ENCODE assay signal across 20 cellular contexts in genomic region chr21:33116669-33117267, GRCh38. TPM values are rescaled to one million over a fixed set of nuclear protein-coding genes. Genes with fewer than 3 reads are reported as not detected.
A peak's percentile ranks its signal among the peaks of the same experiment; 100 is the strongest.
DNase-seq lines count a peak whose midpoint lies in the region; ATAC-seq and TF ChIP-seq lines count a peak whose summit lies in the region.
"Had no signal": no experiment of that assay in that cellular context is flagged by ENCODE, and none has a peak within 500 bp of the region (broad histone marks: within the 10 kb centered on the region; RNA-seq: fewer than 3 reads in every experiment).

No MANE protein-coding gene starts in this region.

- POLR2A ChIA-PET in activated CD8-positive, alpha-beta T cell treated with anti-CD3 and anti-CD28 coated beads, Interleukin-2, amount 10 ng/mL, durations not matched to agents 7 days and 5 days (lab: Charles Lee): no interaction called here

- H4K20me1 ChIP-seq in GM23338 (replicated peaks; ENCODE audit: insufficient read depth): no peaks in the 10 kb centered on the region

- TF ChIP-seq CTCF in GM23338 (conservative IDR thresholded peaks at IDR 0.05; ENCODE audit: low read depth in 2 of 2) (no peak), neural crest cell (conservative IDR thresholded peaks at IDR 0.05) (no peak), mucosa of descending colon (IDR thresholded peaks at IDR 0.05) (no peak)

- H3K27ac Mint-ChIP-seq in GM23338 (no peak overlapping the region), neural crest cell (ENCODE audit: unreplicated experiment) (peak overlapping the region; percentile 97)
- H3K27ac Mint-ChIP-seq in activated CD8-positive, alpha-beta T cell treated with anti-CD3 and anti-CD28 coated beads, Interleukin-2, amount 10 ng/mL, durations not matched to agents 7 days and 5 days: no peak overlapping the region
- H3K27ac Mint-ChIP-seq: stimulated activated effector memory CD8-positive, alpha-beta T cell treated with anti-CD3 and anti-CD28 coated beads, Interleukin-12 subunit alpha, Interleukin-12 subunit beta, amount 100 ng/mL, for 72 hours had no signal

- no peaks in the 10 kb centered on the region for H3K9me2 ChIP-seq in GM23338 (ENCODE audit: insufficient read depth)

- ATAC-seq in GM23338: peak; percentile 16; the same call in 2 of the 3 replicates
- peak; percentile 72 for ATAC-seq in activated CD8-positive, alpha-beta T cell treated with anti-CD3 and anti-CD28 coated beads, Interleukin-2, amount 10 ng/mL, durations not matched to agents 7 days and 5 days
- ATAC-seq in Right ventricle myocardium superior (ENCODE audit: poor library complexity): no peak
- no peak for ATAC-seq in mucosa of descending colon
- no peak for ATAC-seq in GM18498 (IDR thresholded peaks at IDR 0.05; ENCODE audit: unreplicated experiment)
- ATAC-seq: stimulated activated effector memory CD8-positive, alpha-beta T cell treated with anti-CD3 and anti-CD28 coated beads, Interleukin-12 subunit alpha, Interleukin-12 subunit beta, amount 100 ng/mL, for 72 hours had no signal

- H3K4me1 ChIP-seq in GM23338 (ENCODE audit: insufficient read depth) (peaks cover 47% of the 10 kb centered on the region), mucosa of descending colon (ENCODE audit: low read depth) (no peaks in the 10 kb centered on the region)

- CTCF ChIA-PET in activated CD8-positive, alpha-beta T cell treated with anti-CD3 and anti-CD28 coated beads, Interleukin-2, amount 10 ng/mL, durations not matched to agents 7 days and 5 days (lab: Charles Lee): no interaction called here

- H3F3A ChIP-seq in GM23338 (replicated peaks; ENCODE audit: low read depth): peaks cover 3% of the 10 kb centered on the region; the same call in 1 of the 2 replicates

- H3K4me3 ChIP-seq in GM23338 (no peak overlapping the region), mucosa of descending colon (no peak overlapping the region)

- no peaks in the 10 kb centered on the region for H3K36me3 ChIP-seq in GM23338 (ENCODE audit: insufficient read depth)
- H3K36me3 ChIP-seq in mucosa of descending colon (ENCODE audit: low read depth): no peaks in the 10 kb centered on the region
- H3K36me3 ChIP-seq: brain microvascular endothelial cell had no signal

- H3K79me2 ChIP-seq in GM23338 (replicated peaks; ENCODE audit: insufficient read depth): no peaks in the 10 kb centered on the region

- H2AFZ ChIP-seq in GM23338: no peak overlapping the region

- H3K36me3 Mint-ChIP-seq in GM23338 (ENCODE audit: low read depth): no peaks in the 10 kb centered on the region
- no peaks in the 10 kb centered on the region for H3K36me3 Mint-ChIP-seq in activated CD8-positive, alpha-beta T cell treated with anti-CD3 and anti-CD28 coated beads, Interleukin-2, amount 10 ng/mL, durations not matched to agents 7 days and 5 days (ENCODE audit: low read depth)
- H3K36me3 Mint-ChIP-seq in neural crest cell (ENCODE audit: low read depth): no peaks in the 10 kb centered on the region
- H3K36me3 Mint-ChIP-seq: stimulated activated effector memory CD8-positive, alpha-beta T cell treated with anti-CD3 and anti-CD28 coated beads, Interleukin-12 subunit alpha, Interleukin-12 subunit beta, amount 100 ng/mL, for 72 hours had no signal

- no peaks in the 10 kb centered on the region for H3K9me3 ChIP-seq in mucosa of descending colon

- DNase-seq in activated T-cell treated with anti-CD3 and anti-CD28 coated beads, Interleukin-2, amount 50 U/mL, for 1 hour: peak; percentile 35
- DNase-seq in activated T-cell treated with anti-CD3 and anti-CD28 coated beads for 4 hours (no peak), GM23338 (ENCODE audit: low spot score) (no peak), neural crest cell (ENCODE audit: low read depth, low spot score) (no peak), Right ventricle myocardium superior (no peak), mucosa of descending colon (no peak)
- DNase-seq in activated CD8-positive, alpha-beta T cell treated with anti-CD3 and anti-CD28 coated beads, Interleukin-2, amount 10 ng/mL, durations not matched to agents 7 days and 5 days: no peak
- DNase-seq: activated CD4-positive, CD25-positive, alpha-beta regulatory T cell treated with anti-CD3 and anti-CD28 coated beads, Interleukin-2, amount 50 U/mL, for 72 hours; brain microvascular endothelial cell; effector CD4-positive, alpha-beta T cell; NCI-H187 treated with DMSO at 0.1 percent for 48 hours; NCI-H748 treated with DMSO at 0.1 percent for 48 hours; small intestine had no signal

- no peak overlapping the region for H3K27ac ChIP-seq in GM23338 (ENCODE audit: low read depth)
- H3K27ac ChIP-seq: brain microvascular endothelial cell had no signal

- intact Hi-C loops in Right ventricle myocardium superior (cut with DNase I): no loop called here
- intact Hi-C loops in mucosa of descending colon (cut with DNase I, micrococcal nuclease): no loop called here

- no peak overlapping the region for H3K4me3 Mint-ChIP-seq in GM23338
- no peak overlapping the region for H3K4me3 Mint-ChIP-seq in activated CD8-positive, alpha-beta T cell treated with anti-CD3 and anti-CD28 coated beads, Interleukin-2, amount 10 ng/mL, durations not matched to agents 7 days and 5 days
- peak overlapping the region; percentile 42 for H3K4me3 Mint-ChIP-seq in neural crest cell
- H3K4me3 Mint-ChIP-seq: activated T-helper 1 cell treated with anti-CD3 and anti-CD28 coated beads, Interleukin-12 subunit alpha, Interleukin-12 subunit beta, Interleukin-2, Interleukin-4 antibody, amounts not matched to agents 30 ng/mL and 10 ng/mL and 1 ng/mL, durations not matched to agents 14 hours and 24 hours and 36 hours; stimulated activated effector memory CD8-positive, alpha-beta T cell treated with anti-CD3 and anti-CD28 coated beads, Interleukin-12 subunit alpha, Interleukin-12 subunit beta, amount 100 ng/mL, for 72 hours had no signal

- H3K9me3 Mint-ChIP-seq in GM23338: no peaks in the 10 kb centered on the region
- H3K9me3 Mint-ChIP-seq in activated CD8-positive, alpha-beta T cell treated with anti-CD3 and anti-CD28 coated beads, Interleukin-2, amount 10 ng/mL, durations not matched to agents 7 days and 5 days (ENCODE audit: insufficient read depth): no peaks in the 10 kb centered on the region
- H3K9me3 Mint-ChIP-seq in neural crest cell: no peaks in the 10 kb centered on the region
- H3K9me3 Mint-ChIP-seq: activated T-helper 1 cell treated with anti-CD3 and anti-CD28 coated beads, Interleukin-12 subunit alpha, Interleukin-12 subunit beta, Interleukin-2, Interleukin-4 antibody, amounts not matched to agents 30 ng/mL and 10 ng/mL and 1 ng/mL, durations not matched to agents 14 hours and 24 hours and 36 hours; stimulated activated effector memory CD8-positive, alpha-beta T cell treated with anti-CD3 and anti-CD28 coated beads, Interleukin-12 subunit alpha, Interleukin-12 subunit beta, amount 100 ng/mL, for 72 hours had no signal

- peak overlapping the region; percentile 51 for H3K4me2 ChIP-seq in GM23338

- peaks cover 9% of the 10 kb centered on the region for H3K27me3 Mint-ChIP-seq in GM23338 (ENCODE audit: insufficient read depth, low read depth, poor library complexity)
- peaks cover 19% of the 10 kb centered on the region for H3K27me3 Mint-ChIP-seq in activated CD8-positive, alpha-beta T cell treated with anti-CD3 and anti-CD28 coated beads, Interleukin-2, amount 10 ng/mL, durations not matched to agents 7 days and 5 days (ENCODE audit: low read depth)
- peaks cover 97% of the 10 kb centered on the region for H3K27me3 Mint-ChIP-seq in neural crest cell (ENCODE audit: low read depth)

- peaks cover 5% of the 10 kb centered on the region for H3K27me3 ChIP-seq in GM23338 (ENCODE audit: insufficient read depth)

- H3K4me1 Mint-ChIP-seq in GM23338: peaks cover 55% of the 10 kb centered on the region
- peaks cover 12% of the 10 kb centered on the region for H3K4me1 Mint-ChIP-seq in activated CD8-positive, alpha-beta T cell treated with anti-CD3 and anti-CD28 coated beads, Interleukin-2, amount 10 ng/mL, durations not matched to agents 7 days and 5 days (ENCODE audit: low read depth)
- H3K4me1 Mint-ChIP-seq in neural crest cell: peaks cover 62% of the 10 kb centered on the region

TF ChIP-seq in GM23338, 12 proteins besides CTCF, POLR2A, EP300 and RAD21 (continues in another document):
- TF ChIP-seq EZH2 (IDR thresholded peaks at IDR 0.05; ENCODE audit: low read depth, unreplicated experiment) (no peak), STAT1 (IDR thresholded peaks at IDR 0.05; ENCODE audit: unreplicated experiment) (no peak), POLR2AphosphoS5 (IDR thresholded peaks at IDR 0.05; ENCODE audit: low read depth) (no peak)

RNA-seq across cellular contexts. Expression of gene OLIG1, which starts 46.8 kb away (rescaled TPM):
- total RNA-seq in GM23338 (2014; rRNA removed; shearing (Covaris generic)): 0.14 and 0.19 TPM in 2 replicates
- 0.81 and 2.0 TPM in 2 replicates for polyA plus RNA-seq in GM23338 (2016; fragmentation: Nextera tagmentation; extraction: Ambion mirVana)
- total RNA-seq in activated CD8-positive, alpha-beta T cell treated with anti-CD3 and anti-CD28 coated beads, Interleukin-2, amount 10 ng/mL, durations not matched to agents 7 days and 5 days: not detected
- total RNA-seq in neural crest cell (5.4 and 8.4 TPM in 2 replicates), Right ventricle myocardium superior (0.59 TPM), mucosa of descending colon (not detected)
- total RNA-seq: activated T-helper 1 cell treated with anti-CD3 and anti-CD28 coated beads, Interleukin-12 subunit alpha, Interleukin-12 subunit beta, Interleukin-2, Interleukin-4 antibody, amounts not matched to agents 30 ng/mL and 10 ng/mL and 1 ng/mL, durations not matched to agents 14 hours and 24 hours and 36 hours; M059J; T-helper 1 cell treated with Interleukin-12 subunit alpha and Interleukin-12 subunit beta and Interleukin-4 antibody, amounts not matched to agents 30 ng/mL and 1 ng/mL, for 36 hours; urinary bladder had no signal
- polyA plus RNA-seq: AG04450, small intestine, urinary bladder had no signal

Comparison
In these comparisons a context has a peak if more than half of its experiments do, and no peak if none do; other contexts are left out.
1. ATAC-seq: peak in GM23338 (single experiment) and activated CD8-positive, alpha-beta T cell treated with anti-CD3 and anti-CD28 coated beads, Interleukin-2, amount 10 ng/mL, durations not matched to agents 7 days and 5 days (single experiment); none in Right ventricle myocardium superior (single experiment), mucosa of descending colon (single experiment) and GM18498 (single experiment).